21 cellular contexts compared by ENCODE assay signal in genomic region chr3:128179474-128179819, GRCh38. TPM values are rescaled to one million over a fixed set of nuclear protein-coding genes. Genes with fewer than 3 reads are reported as not detected.
DNase-seq lines count a peak whose midpoint lies in the region; ATAC-seq and TF ChIP-seq lines count a peak whose summit lies in the region.
"Had no signal": no experiment of that assay in that cellular context is flagged by ENCODE, and none has a peak within 500 bp of the region (broad histone marks: within the 10 kb centered on the region; RNA-seq: fewer than 3 reads in every experiment).

No MANE protein-coding gene starts in this region.

- peaks cover 33% of the 10 kb centered on the region for H3K4me1 Mint-ChIP-seq in nephron progenitor cell

- no peak overlapping the region for H3K27ac Mint-ChIP-seq in nephron progenitor cell
- H3K27ac Mint-ChIP-seq: activated CD4-positive, alpha-beta T cell treated with anti-CD3 and anti-CD28 coated beads for 36 hours; activated naive CD8-positive, alpha-beta T cell treated with anti-CD3 and anti-CD28 coated beads, Interleukin-2, amount 10 ng/mL, durations not matched to agents 7 days and 5 days; dendritic cell treated with granulocyte-macrophage colony-stimulating factor and Interleukin-4, amounts not matched to agents 40 ng/mL and 50 ng/mL, for 4 days; stimulated activated memory B cell treated with anti-CD40 and anti-IgM and Interleukin-4, amounts not matched to agents 10 μg/mL and 1 μg/mL and 100 μg/mL, for 72 hours had no signal

- H3K4me3 Mint-ChIP-seq in nephron progenitor cell = no peak overlapping the region
- H3K4me3 Mint-ChIP-seq: activated CD4-positive, alpha-beta T cell treated with anti-CD3 and anti-CD28 coated beads for 36 hours; activated naive CD8-positive, alpha-beta T cell treated with anti-CD3 and anti-CD28 coated beads, Interleukin-2, amount 10 ng/mL, durations not matched to agents 7 days and 5 days; dendritic cell treated with granulocyte-macrophage colony-stimulating factor and Interleukin-4, amounts not matched to agents 40 ng/mL and 50 ng/mL, for 4 days; stimulated activated memory B cell treated with anti-CD40 and anti-IgM and Interleukin-4, amounts not matched to agents 10 μg/mL and 1 μg/mL and 100 μg/mL, for 72 hours had no signal

- no peak overlapping the region for H2AFZ ChIP-seq in Karpas-422 (ENCODE audit: low read length)

- H3K9me3 Mint-ChIP-seq in nephron progenitor cell = no peaks in the 10 kb centered on the region
- H3K9me3 Mint-ChIP-seq: activated naive CD8-positive, alpha-beta T cell treated with anti-CD3 and anti-CD28 coated beads, Interleukin-2, amount 10 ng/mL, durations not matched to agents 7 days and 5 days; brain; dendritic cell treated with granulocyte-macrophage colony-stimulating factor and Interleukin-4, amounts not matched to agents 40 ng/mL and 50 ng/mL, for 4 days had no signal

- peaks cover 1% of the 10 kb centered on the region for H3K36me3 Mint-ChIP-seq in nephron progenitor cell (ENCODE audit: low read depth)

- peak overlapping the region; percentile 72 for H3K4me2 ChIP-seq in Karpas-422 (ENCODE audit: low read depth, low read length, poor library complexity, severe bottlenecking)

- H4K20me1 ChIP-seq in Karpas-422 (ENCODE audit: insufficient read depth, low read depth, low read length) = no peaks in the 10 kb centered on the region

- H3K27me3 ChIP-seq in Karpas-422 (ENCODE audit: low read length) (no peaks in the 10 kb centered on the region), ascending aorta (no peaks in the 10 kb centered on the region)
- H3K27me3 ChIP-seq: gastroesophageal sphincter, neutrophil, tibial artery had no signal

- no peaks in the 10 kb centered on the region for H3K27me3 Mint-ChIP-seq in nephron progenitor cell (ENCODE audit: low read depth, poor library complexity)
- H3K27me3 Mint-ChIP-seq: activated CD4-positive, alpha-beta T cell treated with anti-CD3 and anti-CD28 coated beads for 36 hours; activated naive CD8-positive, alpha-beta T cell treated with anti-CD3 and anti-CD28 coated beads, Interleukin-2, amount 10 ng/mL, durations not matched to agents 7 days and 5 days; brain; dendritic cell treated with granulocyte-macrophage colony-stimulating factor and Interleukin-4, amounts not matched to agents 40 ng/mL and 50 ng/mL, for 4 days; stimulated activated memory B cell treated with anti-CD40 and anti-IgM and Interleukin-4, amounts not matched to agents 10 μg/mL and 1 μg/mL and 100 μg/mL, for 72 hours had no signal

- no peaks in the 10 kb centered on the region for H3K9me2 ChIP-seq in Karpas-422 (replicated peaks; ENCODE audit: insufficient read depth, low read length)

- H3K36me3 ChIP-seq in Karpas-422 (ENCODE audit: insufficient read depth, low read length) (no peaks in the 10 kb centered on the region; the same call in 1 of the 2 replicates), ascending aorta (no peaks in the 10 kb centered on the region)
- H3K36me3 ChIP-seq: gastroesophageal sphincter, neutrophil, tibial artery had no signal

- TF ChIP-seq CTCF in ascending aorta (IDR thresholded peaks at IDR 0.05) (no peak), nephron progenitor cell (IDR thresholded peaks at IDR 0.05) (no peak)

- peaks cover 90% of the 10 kb centered on the region for H3K79me2 ChIP-seq in Karpas-422 (ENCODE audit: low read length)

- H3K9me3 ChIP-seq in Karpas-422 (ENCODE audit: low read length) (peaks cover 3% of the 10 kb centered on the region; the same call in 1 of the 2 replicates), ascending aorta (no peaks in the 10 kb centered on the region)
- H3K9me3 ChIP-seq: gastroesophageal sphincter, neutrophil, tibial artery had no signal

- H3K27ac ChIP-seq in Karpas-422 (ENCODE audit: low read length) (peak overlapping the region; percentile 51), ascending aorta (no peak overlapping the region)
- H3K27ac ChIP-seq: gastroesophageal sphincter, neutrophil, tibial artery had no signal

- ATAC-seq in left lobe of liver (peak; percentile 41), sciatic nerve (peak; percentile 46), GM19467 (IDR thresholded peaks at IDR 0.05; ENCODE audit: unreplicated experiment) (no peak), GM21825 (IDR thresholded peaks at IDR 0.05; ENCODE audit: unreplicated experiment) (no peak)
- ATAC-seq: activated CD4-positive, alpha-beta T cell treated with anti-CD3 and anti-CD28 coated beads for 36 hours; gastroesophageal sphincter; left cardiac atrium; PC-3; stimulated activated memory B cell treated with anti-CD40 and anti-IgM and Interleukin-4, amounts not matched to agents 10 μg/mL and 1 μg/mL and 100 μg/mL, for 72 hours had no signal

- no peak overlapping the region for H3K4me3 ChIP-seq in Karpas-422 (ENCODE audit: low read length)
- peak overlapping the region; percentile 8 to 30 for H3K4me3 ChIP-seq in ascending aorta
- H3K4me3 ChIP-seq: gastroesophageal sphincter had no signal

- DNase-seq in Karpas-422 = no peak
- no peak for DNase-seq in ascending aorta (ENCODE audit: low spot score in 2 of 2)
- no peak for DNase-seq in left lobe of liver (ENCODE audit: low spot score)
- no peak for DNase-seq in sciatic nerve (ENCODE audit: low spot score)
- DNase-seq in NCI-H187 treated with DMSO at 0.1 percent for 48 hours (lab: John Stamatoyannopoulos, UW) = no peak
- no peak for DNase-seq in nephron progenitor cell
- DNase-seq: activated CD4-positive, alpha-beta T cell treated with anti-CD3 and anti-CD28 coated beads for 36 hours; activated naive CD8-positive, alpha-beta T cell treated with anti-CD3 and anti-CD28 coated beads, Interleukin-2, amount 10 ng/mL, durations not matched to agents 7 days and 5 days; left cardiac atrium; NCI-H1105; NCI-H82; PC-3; stimulated activated CD4-positive, alpha-beta T cell treated with anti-CD3 and anti-CD28 coated beads, Interleukin-15, amount 100 ng/mL, for 24 hours; tibial artery had no signal

- intact Hi-C loops in ascending aorta (cut with DNase I) (no loop called here), sciatic nerve (cut with DNase I) (no loop called here)

- H3K9ac ChIP-seq in Karpas-422 (ENCODE audit: low read length) = no peak overlapping the region

- H3K4me1 ChIP-seq in Karpas-422 (ENCODE audit: low read length) (peaks cover 47% of the 10 kb centered on the region), ascending aorta (peaks cover 3 to 5% of the 10 kb centered on the region in 2 donors)

RNA-seq across cellular contexts. Expression of gene EEFSEC, which starts 26.2 kb away (rescaled TPM):
- total RNA-seq in Karpas-422 (2014; rRNA removed; shearing (Covaris generic); ENCODE audit: low replicate concordance) = 10.1 and 18.2 TPM in 2 replicates
- total RNA-seq in ascending aorta (16.2 TPM), left lobe of liver (12.8 TPM), sciatic nerve (14.8 TPM)

RNA-seq across cellular contexts. Expression of gene RUVBL1, which starts 55.8 kb away (rescaled TPM):
- 110 and 128 TPM in 2 replicates for total RNA-seq in Karpas-422 (2014; rRNA removed; shearing (Covaris generic); ENCODE audit: low replicate concordance)
- 10.3 TPM for total RNA-seq in ascending aorta
- 11.3 TPM for total RNA-seq in left lobe of liver
- total RNA-seq in sciatic nerve = 26.7 TPM

Comparison
In these comparisons a context has a peak if more than half of its experiments do, and no peak if none do; other contexts are left out.
1. ATAC-seq: peak in left lobe of liver (single experiment) and sciatic nerve (single experiment); none in GM19467 (single experiment) and GM21825 (single experiment).